25 cellular contexts compared by ENCODE assay signal in genomic region chr16:27973678-27974077, GRCh38.
DNase-seq lines count a peak whose midpoint lies in the region; ATAC-seq, FAIRE-seq and TF ChIP-seq lines count a peak whose summit lies in the region.
"Had no signal": no experiment of that assay in that cellular context is flagged by ENCODE, and none has a peak within 500 bp of the region (broad histone marks: within the 10 kb centered on the region; RNA-seq: fewer than 3 reads in every experiment).

No MANE protein-coding gene starts in this region.

- H3K4me3 ChIP-seq in GM12878 (no peak overlapping the region), retinal pigment epithelial cell (ENCODE audit: low read length) (no peak overlapping the region)
- H3K4me3 ChIP-seq: body of pancreas, right lobe of liver, thoracic aorta had no signal

- H3K79me1 ChIP-seq in H9 (ENCODE audit: insufficient read depth, low read depth, low read length, poor library complexity, severe bottlenecking): no peaks in the 10 kb centered on the region

- SMC1A ChIA-PET in GM12878 (lab: Charles Lee; ENCODE audit: uncharacterized antibody, unreplicated experiment): interaction anchor here (1.9 to 4.0 kb wide), 4 partner anchors 97 to 333 kb away, joined by 5 to 18 read pairs (median 12); no protein-coding TSS in a partner anchor

- BruUV-seq in GM12878 (replicated peaks; lab: Mats Ljungman, UMichigan): no TSS peak

- no peak overlapping the region for H3K14ac ChIP-seq in H9 (ENCODE audit: insufficient read depth, low read length)

- H3K36me3 ChIP-seq in GM12878 (ENCODE audit: control insufficient read depth in 2 of 2, insufficient read depth in 2 of 2, low read length in 1 of 2): no peaks in the 10 kb centered on the region
- H3K36me3 ChIP-seq: right lobe of liver, thoracic aorta had no signal

- H2BK15ac ChIP-seq in H9 (ENCODE audit: low read depth, low read length): no peak overlapping the region

- no peak overlapping the region for H2BK120ac ChIP-seq in H9 (ENCODE audit: low read depth, low read length, poor library complexity, severe bottlenecking)

- ATAC-seq in GM12878: peak; percentile 50; the same call in 1 of the 3 replicates
- no peak for ATAC-seq in HG02759 (IDR thresholded peaks at IDR 0.05; ENCODE audit: unreplicated experiment)
- ATAC-seq in GM18858 (IDR thresholded peaks at IDR 0.05; ENCODE audit: unreplicated experiment): no peak
- ATAC-seq: body of pancreas, right lobe of liver had no signal

- no peak overlapping the region for H4K8ac ChIP-seq in H9 (replicated peaks; ENCODE audit: insufficient read length, low read depth, low read length)

- no peak overlapping the region for H2AK5ac ChIP-seq in H9 (ENCODE audit: insufficient read length, low read length)

- H4K5ac ChIP-seq in H9 (ENCODE audit: insufficient read length, low read depth, low read length): no peak overlapping the region

- H3K27me3 Mint-ChIP-seq in H9 (ENCODE audit: low read depth): peaks cover 35% of the 10 kb centered on the region

- CTCF ChIA-PET in GM12878 (lab: Yijun Ruan, JAX): interaction anchor here (1.4 to 3.1 kb wide), 4 partner anchors 97 to 334 kb away, joined by 4 to 51 read pairs (median 6); no protein-coding TSS in a partner anchor

- H3K23me2 ChIP-seq in H9 (ENCODE audit: insufficient read length, low read depth, low read length, poor library complexity, severe bottlenecking): no peaks in the 10 kb centered on the region

- no peaks in the 10 kb centered on the region for H3K36me3 Mint-ChIP-seq in H9 (ENCODE audit: insufficient read depth in 1 of 3, low read depth in 3 of 3)
- H3K36me3 Mint-ChIP-seq: CD4-positive, CD25-positive, alpha-beta regulatory T cell had no signal

- 0 out of 4 replicates have a peak, but pooled peaks cover 0 to 3% of the 10 kb centered on the region in 2 experiments for H3K4me1 Mint-ChIP-seq in H9
- H3K4me1 Mint-ChIP-seq: activated B cell treated with CpG ODN at 0.5 μM for 24 hours had no signal

- H4K91ac ChIP-seq in H9 (ENCODE audit: insufficient read length, low read depth, low read length): no peak overlapping the region

- H2BK20ac ChIP-seq in H9 (ENCODE audit: low read depth, low read length, poor library complexity, severe bottlenecking): no peak overlapping the region

- H3K27me3 ChIP-seq in H9 (ENCODE audit: insufficient read depth, low read length) (no peaks in the 10 kb centered on the region), GM12878 (replicated peaks in 1 of 2; ENCODE audit: control insufficient read depth in 2 of 2, insufficient read depth in 2 of 2, low read length in 1 of 2) (no peaks in the 10 kb centered on the region)
- H3K27me3 ChIP-seq: body of pancreas, right lobe of liver had no signal

- H3T11ph ChIP-seq in H9 (ENCODE audit: low read length): no peak overlapping the region

- no peak overlapping the region for H3K27ac Mint-ChIP-seq in H9
- H3K27ac Mint-ChIP-seq: activated B cell treated with CpG ODN at 0.5 μM for 24 hours; CD4-positive, CD25-positive, alpha-beta regulatory T cell had no signal

- H4K20me1 ChIP-seq in H9 (ENCODE audit: control insufficient read depth, insufficient read depth, insufficient read length) (no peaks in the 10 kb centered on the region), GM12878 (ENCODE audit: control insufficient read depth, insufficient read depth) (no peaks in the 10 kb centered on the region)

- H2BK5ac ChIP-seq in H9 (ENCODE audit: insufficient read length, low read length): no peak overlapping the region

- no peak overlapping the region for H3K4me3 Mint-ChIP-seq in H9
- H3K4me3 Mint-ChIP-seq: activated B cell treated with CpG ODN at 0.5 μM for 24 hours; CD4-positive, CD25-positive, alpha-beta regulatory T cell had no signal

- RAD21 ChIA-PET in GM12878 (lab: Charles Lee; ENCODE audit: unreplicated experiment): interaction anchor here (1.2 to 3.1 kb wide), 2 partner anchors 99 to 244 kb away, joined by 4 to 34 read pairs; no protein-coding TSS in a partner anchor

- no peak overlapping the region for H3K4ac ChIP-seq in H9 (ENCODE audit: low read depth, low read length)

- H3K23ac ChIP-seq in H9 (ENCODE audit: insufficient read length, low read depth, low read length): no peak overlapping the region

- H3K9me3 ChIP-seq in H9 (ENCODE audit: control insufficient read depth, low read depth, low read length): no peaks in the 10 kb centered on the region
- H3K9me3 ChIP-seq in GM12878 (replicated peaks; ENCODE audit: control insufficient read depth, insufficient read depth, low read length): no peaks in the 10 kb centered on the region
- H3K9me3 ChIP-seq: body of pancreas, right lobe of liver, thoracic aorta had no signal

- TF ChIP-seq EP300 in GM12878 (IDR thresholded peaks at IDR 0.05; ENCODE audit: borderline replicate concordance in 1 of 2, control insufficient read depth in 1 of 2, low read depth in 2 of 2, low read length in 2 of 2): no peak

- POLR2A ChIA-PET in GM12878 (lab: Charles Lee): no interaction called here

- intact Hi-C loops in GM12878 (cut with micrococcal nuclease; ENCODE audit: unreplicated experiment): no loop called here

- DNase-seq in NCI-H146 (lab: John Stamatoyannopoulos, UW): peak; percentile 20
- no peak for DNase-seq in NCI-H146 treated with DMSO at 0.1 percent for 48 hours (lab: John Stamatoyannopoulos, UW; ENCODE audit: unreplicated experiment)
- DNase-seq in H9: no peak
- DNase-seq in GM12878 (ENCODE audit: low read depth, low spot score): no peak
- no peak for DNase-seq in retinal pigment epithelial cell (ENCODE audit: low read depth)
- DNase-seq in NCI-H748 treated with DMSO at 0.1 percent for 48 hours (lab: John Stamatoyannopoulos, UW): no peak
- DNase-seq: activated B cell treated with CpG ODN at 0.5 μM for 24 hours; activated CD8-positive, alpha-beta memory T cell treated with anti-CD3 and anti-CD28 coated beads, Interleukin-2, amount 50 U/mL, for 4 hours; activated naive CD4-positive, alpha-beta T cell treated with anti-CD3 and anti-CD28 coated beads, Interleukin-2, amount 50 U/mL, for 16 hours; body of pancreas; CD4-positive, CD25-positive, alpha-beta regulatory T cell; dermis blood vessel endothelial cell; kidney; midbrain; NCI-H187 treated with DMSO at 0.1 percent for 48 hours; NCI-H526 treated with DMSO at 0.1 percent for 48 hours; nucleus accumbens; stimulated activated CD4-positive, alpha-beta T cell treated with anti-CD3 and anti-CD28 coated beads, Interleukin-4, amount 100 ng/mL, for 24 hours; T-helper 1 cell had no signal

- no peak for TF ChIP-seq RAD21 in GM12878 (IDR thresholded peaks at IDR 0.05; ENCODE audit: insufficient read depth, low read depth, low read length)

- H3K9ac ChIP-seq in H9 (ENCODE audit: extremely low read depth, insufficient read length, low read length) (no peak overlapping the region), GM12878 (ENCODE audit: control insufficient read depth, insufficient read depth, low read length) (no peak overlapping the region)
- H3K9ac ChIP-seq: KMS-11 had no signal

- no CpG with 5 or more reads among the region's 7 CpGs for WGBS in H9 (ENCODE audit: extremely low coverage, insufficient read length, low lambda C conversion rate)
- WGBS in GM12878 (ENCODE audit: insufficient coverage, insufficient replicate concordance, low lambda C conversion rate, missing lambda C conversion rate): 7% methylated on average over 7 of the region's 7 CpGs

- TF ChIP-seq POLR2A in GM12878 (IDR thresholded peaks at IDR 0.05; ENCODE audit: low read depth, low read length): no peak

- no peak overlapping the region for H3K18ac ChIP-seq in H9 (ENCODE audit: insufficient read length, low read depth, low read length)

- no peaks in the 10 kb centered on the region for H3K79me2 ChIP-seq in H9 (ENCODE audit: insufficient read depth, low read length)
- H3K79me2 ChIP-seq in GM12878 (ENCODE audit: control insufficient read depth, insufficient read depth, low read length): no peaks in the 10 kb centered on the region

- TF ChIP-seq CTCF in H9 (conservative IDR thresholded peaks at IDR 0.05) (peak; percentile 37; the same call in 2 of the 3 replicates), GM12878 (IDR thresholded peaks at IDR 0.05 in 2 of 3, conservative IDR thresholded peaks at IDR 0.05 in 1 of 3; ENCODE audit: control insufficient read depth in 2 of 3, extremely low read depth in 1 of 3, insufficient read depth in 1 of 3, low read depth in 3 of 3, low read length in 3 of 3) (peak in 1 of 3 experiments; percentile 18; a peak in 1 of 6 replicates), retinal pigment epithelial cell (conservative IDR thresholded peaks at IDR 0.05; ENCODE audit: low read depth, low read length) (peak; percentile 23)

- no peak for FAIRE-seq in GM12878 (lab: Jason Lieb, UNC)
- FAIRE-seq: GM19239, kidney had no signal

- in situ Hi-C loops in GM12878 (cut with MboI): no loop called here

- H2AFZ ChIP-seq in H9 (ENCODE audit: low read length) (no peak overlapping the region), GM12878 (ENCODE audit: control insufficient read depth, low read depth, low read length) (no peak overlapping the region)

- H3K56ac ChIP-seq in H9 (ENCODE audit: insufficient read length, low read depth, low read length): no peak overlapping the region

- H3K9me3 Mint-ChIP-seq in H9: no peaks in the 10 kb centered on the region
- H3K9me3 Mint-ChIP-seq: activated B cell treated with CpG ODN at 0.5 μM for 24 hours; CD4-positive, CD25-positive, alpha-beta regulatory T cell had no signal

- no peak overlapping the region for H2BK12ac ChIP-seq in H9 (ENCODE audit: insufficient read length, low read depth, low read length)

- H3K4me2 ChIP-seq in H9 (ENCODE audit: insufficient read depth, insufficient read length, low read length): no peak overlapping the region
- H3K4me2 ChIP-seq in GM12878 (ENCODE audit: control insufficient read depth, insufficient read depth): no peak overlapping the region
- H3K4me2 ChIP-seq: KMS-11 had no signal

- H3K4me1 ChIP-seq in H9 (ENCODE audit: insufficient read depth, low read length) (no peaks in the 10 kb centered on the region), GM12878 (ENCODE audit: control insufficient read depth, insufficient read depth, low read length) (no peaks in the 10 kb centered on the region)
- H3K4me1 ChIP-seq: body of pancreas, right lobe of liver had no signal

- no peak overlapping the region for H3K27ac ChIP-seq in H9 (ENCODE audit: insufficient read length, low read depth, low read length)
- H3K27ac ChIP-seq in GM12878 (ENCODE audit: control insufficient read depth, insufficient read depth): no peak overlapping the region
- H3K27ac ChIP-seq: body of pancreas, KMS-11, right lobe of liver, thoracic aorta had no signal

TF ChIP-seq in GM12878, 131 proteins besides CTCF, POLR2A, EP300 and RAD21 (continues in another document):
- no peak for TF ChIP-seq ASH2L (IDR thresholded peaks at IDR 0.05; ENCODE audit: borderline replicate concordance, low read depth)
- no peak for TF ChIP-seq KDM1A (IDR thresholded peaks at IDR 0.05; ENCODE audit: borderline replicate concordance)
